23 cellular contexts compared by ENCODE assay signal in genomic region chr4:14772388-14772787, GRCh38.
"Had no signal": no experiment of that assay in that cellular context is flagged by ENCODE, and none has a peak within 500 bp of the region (broad histone marks: within the 10 kb centered on the region; RNA-seq: fewer than 3 reads in every experiment).

No MANE protein-coding gene starts in this region.

- H3K27ac ChIP-seq: brain microvascular endothelial cell, coronary artery, left lung, tibial artery, WERI-Rb-1 had no signal

- H3K4me3 Mint-ChIP-seq: activated CD4-positive, alpha-beta memory T cell treated with anti-CD3 and anti-CD28 coated beads, Interleukin-2, amount 10 ng/mL, durations not matched to agents 7 days and 5 days; activated CD8-positive, alpha-beta memory T cell treated with anti-CD3 and anti-CD28 coated beads, Interleukin-2, amount 10 ng/mL, durations not matched to agents 7 days and 5 days; activated naive CD4-positive, alpha-beta T cell treated with anti-CD3 and anti-CD28 coated beads for 36 hours; central memory CD8-positive, alpha-beta T cell; nephron progenitor cell; stimulated activated memory B cell treated with anti-CD40 and anti-IgM and Interleukin-4, amounts not matched to agents 10 μg/mL and 1 μg/mL and 100 μg/mL, for 72 hours; T-helper 17 cell had no signal

- H3K27ac Mint-ChIP-seq: activated CD4-positive, alpha-beta memory T cell treated with anti-CD3 and anti-CD28 coated beads, Interleukin-2, amount 10 ng/mL, durations not matched to agents 7 days and 5 days; activated CD8-positive, alpha-beta memory T cell treated with anti-CD3 and anti-CD28 coated beads, Interleukin-2, amount 10 ng/mL, durations not matched to agents 7 days and 5 days; activated naive CD4-positive, alpha-beta T cell treated with anti-CD3 and anti-CD28 coated beads for 36 hours; nephron progenitor cell; stimulated activated memory B cell treated with anti-CD40 and anti-IgM and Interleukin-4, amounts not matched to agents 10 μg/mL and 1 μg/mL and 100 μg/mL, for 72 hours; T-helper 17 cell had no signal

- H3K27me3 Mint-ChIP-seq: activated CD4-positive, alpha-beta memory T cell treated with anti-CD3 and anti-CD28 coated beads, Interleukin-2, amount 10 ng/mL, durations not matched to agents 7 days and 5 days; activated CD8-positive, alpha-beta memory T cell treated with anti-CD3 and anti-CD28 coated beads, Interleukin-2, amount 10 ng/mL, durations not matched to agents 7 days and 5 days; stimulated activated memory B cell treated with anti-CD40 and anti-IgM and Interleukin-4, amounts not matched to agents 10 μg/mL and 1 μg/mL and 100 μg/mL, for 72 hours had no signal

- H3K4me1 Mint-ChIP-seq: activated CD4-positive, alpha-beta memory T cell treated with anti-CD3 and anti-CD28 coated beads, Interleukin-2, amount 10 ng/mL, durations not matched to agents 7 days and 5 days; activated CD8-positive, alpha-beta memory T cell treated with anti-CD3 and anti-CD28 coated beads, Interleukin-2, amount 10 ng/mL, durations not matched to agents 7 days and 5 days; central memory CD8-positive, alpha-beta T cell; nephron progenitor cell; T-helper 17 cell had no signal

- H3K27me3 ChIP-seq: brain microvascular endothelial cell, left lung, tibial artery had no signal

- DNase-seq: activated CD4-positive, alpha-beta memory T cell treated with anti-CD3 and anti-CD28 coated beads, Interleukin-2, amount 10 ng/mL, durations not matched to agents 7 days and 5 days; activated CD4-positive, alpha-beta T cell treated with anti-CD3 and anti-CD28 coated beads for 4 hours; activated CD8-positive, alpha-beta memory T cell treated with anti-CD3 and anti-CD28 coated beads, Interleukin-2, amount 10 ng/mL, durations not matched to agents 7 days and 5 days; activated naive CD4-positive, alpha-beta T cell treated with anti-CD3 and anti-CD28 coated beads for 36 hours; aorta; brain microvascular endothelial cell; erythroblast; hypothalamus; islet precursor cell; left lung; midbrain; nephron progenitor cell; nucleus accumbens; stimulated activated CD4-positive, alpha-beta T cell treated with anti-CD3 and anti-CD28 coated beads, Interleukin-4, amount 100 ng/mL, for 24 hours; T-helper 17 cell; tibial artery; WERI-Rb-1 had no signal

- H3K4me1 ChIP-seq: left lung had no signal

- H3K9me3 ChIP-seq: left lung, tibial artery had no signal

- H3K4me3 ChIP-seq: coronary artery, left lung, smooth muscle cell, tibial artery had no signal

- H3K36me3 Mint-ChIP-seq: activated CD8-positive, alpha-beta memory T cell treated with anti-CD3 and anti-CD28 coated beads, Interleukin-2, amount 10 ng/mL, durations not matched to agents 7 days and 5 days; stimulated activated memory B cell treated with anti-CD40 and anti-IgM and Interleukin-4, amounts not matched to agents 10 μg/mL and 1 μg/mL and 100 μg/mL, for 72 hours had no signal

- H3K36me3 ChIP-seq: brain microvascular endothelial cell, left lung, tibial artery, WERI-Rb-1 had no signal

- H3K4me2 ChIP-seq: smooth muscle cell had no signal

- ATAC-seq: activated CD8-positive, alpha-beta memory T cell treated with anti-CD3 and anti-CD28 coated beads, Interleukin-2, amount 10 ng/mL, durations not matched to agents 7 days and 5 days; left lung; sciatic nerve; stimulated activated memory B cell treated with anti-CD40 and anti-IgM and Interleukin-4, amounts not matched to agents 10 μg/mL and 1 μg/mL and 100 μg/mL, for 72 hours; T-helper 17 cell had no signal

- FAIRE-seq: frontal cortex had no signal
